Comparison of ENCODE assay signal across 11 cellular contexts in the genomic region with DNA sequence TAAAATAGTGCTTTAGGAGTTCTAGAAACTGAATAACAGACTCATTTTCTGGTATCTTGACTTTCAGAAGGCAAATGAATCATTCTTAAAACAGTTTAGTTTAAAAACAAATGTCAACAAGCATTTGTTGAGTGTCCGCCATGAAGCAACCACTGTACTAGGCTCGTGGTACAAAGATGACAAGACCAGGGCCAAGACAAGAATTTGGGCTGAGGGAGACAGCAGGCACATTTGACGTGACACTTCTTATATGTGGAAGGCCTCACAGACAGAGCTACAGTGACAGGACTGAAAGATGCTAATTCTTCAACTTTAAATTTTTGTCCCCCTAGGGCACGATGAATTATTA. TPM values are rescaled to one million over a fixed set of nuclear protein-coding genes. Genes with fewer than 3 reads are reported as not detected.
DNase-seq lines count a peak whose midpoint lies in the region; ATAC-seq and TF ChIP-seq lines count a peak whose summit lies in the region.
"Had no signal": no experiment of that assay in that cellular context is flagged by ENCODE, and none has a peak within 500 bp of the region (broad histone marks: within the 10 kb centered on the region; RNA-seq: fewer than 3 reads in every experiment).

No MANE protein-coding gene starts in this region.

- H3K4me3 Mint-ChIP-seq in activated CD8-positive, alpha-beta T cell treated with anti-CD3 and anti-CD28 coated beads, Interleukin-2, amount 10 ng/mL, durations not matched to agents 7 days and 5 days = no peak overlapping the region

- H3K23ac ChIP-seq in mesenchymal stem cell (ENCODE audit: low read length in 2 of 2) = no peak overlapping the region

- CTCF ChIA-PET in activated CD8-positive, alpha-beta T cell treated with anti-CD3 and anti-CD28 coated beads, Interleukin-2, amount 10 ng/mL, durations not matched to agents 7 days and 5 days (lab: Charles Lee) = interaction anchor here (0.6 to 10.0 kb wide), 49 partner anchors 9 to 384 kb away, joined by 3 to 183 read pairs (median 5); partner anchors contain the start of genes HMGCS1, NIM1K, TMEM267 and ZNF131
- CTCF ChIA-PET in RWPE1 (lab: Yijun Ruan, JAX) = interaction anchor here (0.6 to 1.2 kb wide), 4 partner anchors 9 to 198 kb away, joined by 3 to 5 read pairs (median 3); no protein-coding TSS in a partner anchor

- POLR2A ChIA-PET in activated CD8-positive, alpha-beta T cell treated with anti-CD3 and anti-CD28 coated beads, Interleukin-2, amount 10 ng/mL, durations not matched to agents 7 days and 5 days (lab: Charles Lee) = interaction anchor here (1.0 to 3.2 kb wide), 5 partner anchors 15 to 378 kb away, joined by 3 to 24 read pairs (median 7); partner anchors contain the start of genes TMEM267 and ZNF131
- POLR2A ChIA-PET in RWPE1 (lab: Yijun Ruan, JAX; ENCODE audit: low non-redundant PET) = no interaction called here

- WGBS in GM23248 (ENCODE audit: low coverage in 1 of 2, low lambda C conversion rate in 2 of 2, missing lambda C conversion rate in 2 of 2), 2 experiments = 35 to 38% methylated on average over 4 of the region's 4 CpGs
- 82% methylated on average over 4 of the region's 4 CpGs for WGBS in mesenchymal stem cell

- DNase-seq in AG20443 (ENCODE audit: low spot score) (peak; percentile 21), GM23248 (no peak), mesenchymal stem cell (no peak), GM13976 (ENCODE audit: low spot score) (no peak), RWPE1 (ENCODE audit: low spot score) (no peak), omental fat pad (ENCODE audit: low spot score) (no peak)
- no peak for DNase-seq in activated CD8-positive, alpha-beta T cell treated with anti-CD3 and anti-CD28 coated beads, Interleukin-2, amount 10 ng/mL, durations not matched to agents 7 days and 5 days

- no peaks in the 10 kb centered on the region for H3K36me3 Mint-ChIP-seq in activated CD8-positive, alpha-beta T cell treated with anti-CD3 and anti-CD28 coated beads, Interleukin-2, amount 10 ng/mL, durations not matched to agents 7 days and 5 days (ENCODE audit: low read depth)

- no peak overlapping the region for H2BK5ac ChIP-seq in mesenchymal stem cell (ENCODE audit: low read depth, low read length, poor library complexity, severe bottlenecking)

- H2BK12ac ChIP-seq in mesenchymal stem cell (ENCODE audit: low read length in 2 of 2) = no peak overlapping the region

- H3K9me3 ChIP-seq in GM23248 (ENCODE audit: low read depth) (no peaks in the 10 kb centered on the region), mesenchymal stem cell (ENCODE audit: control insufficient read depth, low read length) (no peaks in the 10 kb centered on the region)
- H3K9me3 ChIP-seq: thoracic aorta had no signal

- H3K27ac ChIP-seq in GM23248 = peak overlapping the region; percentile 80
- no peak overlapping the region for H3K27ac ChIP-seq in mesenchymal stem cell (ENCODE audit: low read length, poor library complexity, severe bottlenecking)
- no peak overlapping the region for H3K27ac ChIP-seq in RWPE1
- H3K27ac ChIP-seq: thoracic aorta, WERI-Rb-1 had no signal

- no peaks in the 10 kb centered on the region for H3K9me3 Mint-ChIP-seq in activated CD8-positive, alpha-beta T cell treated with anti-CD3 and anti-CD28 coated beads, Interleukin-2, amount 10 ng/mL, durations not matched to agents 7 days and 5 days (ENCODE audit: insufficient read depth)
- H3K9me3 Mint-ChIP-seq: nephron had no signal

- no peak overlapping the region for H4K8ac ChIP-seq in mesenchymal stem cell (ENCODE audit: low read length)

- peaks cover 49% of the 10 kb centered on the region for H3K4me1 Mint-ChIP-seq in activated CD8-positive, alpha-beta T cell treated with anti-CD3 and anti-CD28 coated beads, Interleukin-2, amount 10 ng/mL, durations not matched to agents 7 days and 5 days (ENCODE audit: low read depth)
- H3K4me1 Mint-ChIP-seq: nephron had no signal

- H4K20me1 ChIP-seq in GM23248 (ENCODE audit: insufficient read depth) = no peaks in the 10 kb centered on the region

- in situ Hi-C loops in GM23248 (cut with MboI) (no loop called here), GM13976 (cut with MboI; ENCODE audit: low sequenced_read_pairs, unreplicated experiment) (loop anchor here (10.0 kb wide), 1 partner anchor 279 kb away; no protein-coding TSS in a partner anchor)

- H3K4me1 ChIP-seq in GM23248 (ENCODE audit: insufficient read depth) (peaks cover 16% of the 10 kb centered on the region), mesenchymal stem cell (ENCODE audit: control insufficient read depth, insufficient read depth, low read depth, low read length) (peaks cover 4% of the 10 kb centered on the region)

- TF ChIP-seq CTCF in GM13976 (IDR thresholded peaks at IDR 0.05; ENCODE audit: borderline replicate concordance, control extremely low read depth, extremely low read depth, insufficient read depth, missing control alignments) (no peak), RWPE1 (conservative IDR thresholded peaks at IDR 0.05; ENCODE audit: low read depth) (no peak), omental fat pad (IDR thresholded peaks at IDR 0.05) (no peak)

- H2BK120ac ChIP-seq in mesenchymal stem cell (ENCODE audit: low read depth, low read length) = no peak overlapping the region

- H3K36me3 ChIP-seq in GM23248 (ENCODE audit: low read depth) (no peaks in the 10 kb centered on the region), mesenchymal stem cell (ENCODE audit: control insufficient read depth in 1 of 2, insufficient read depth in 2 of 2, low read depth in 1 of 2, low read length in 2 of 2) (no peaks in the 10 kb centered on the region)
- H3K36me3 ChIP-seq: thoracic aorta, WERI-Rb-1 had no signal

- peak overlapping the region; percentile 94 for H3K4me2 ChIP-seq in GM23248 (ENCODE audit: unreplicated experiment)
- H3K4me2 ChIP-seq in mesenchymal stem cell (ENCODE audit: low read length, poor library complexity, severe bottlenecking) = no peak overlapping the region

- peaks cover 2% of the 10 kb centered on the region for H3K79me1 ChIP-seq in mesenchymal stem cell (replicated peaks; ENCODE audit: low read length, poor library complexity, severe bottlenecking)

- no peak overlapping the region for H2AK5ac ChIP-seq in mesenchymal stem cell (ENCODE audit: low read length, severe bottlenecking)

- H3K18ac ChIP-seq in mesenchymal stem cell (ENCODE audit: low read depth in 1 of 2, low read length in 2 of 2) = no peak overlapping the region

- ATAC-seq in activated CD8-positive, alpha-beta T cell treated with anti-CD3 and anti-CD28 coated beads, Interleukin-2, amount 10 ng/mL, durations not matched to agents 7 days and 5 days = no peak
- no peak for ATAC-seq in HG02840 (IDR thresholded peaks at IDR 0.05; ENCODE audit: low FRiP score, unreplicated experiment)
- ATAC-seq in omental fat pad (ENCODE audit: low FRiP score) = no peak

- H3K4me3 ChIP-seq in GM23248 = peak overlapping the region; percentile 75
- H3K4me3 ChIP-seq in mesenchymal stem cell (ENCODE audit: insufficient read depth in 1 of 2, low read depth in 1 of 2, low read length in 2 of 2) = no peak overlapping the region

- peak overlapping the region; percentile 87 for H3K27ac Mint-ChIP-seq in activated CD8-positive, alpha-beta T cell treated with anti-CD3 and anti-CD28 coated beads, Interleukin-2, amount 10 ng/mL, durations not matched to agents 7 days and 5 days

- peak overlapping the region; percentile 76 for H3K9ac ChIP-seq in GM23248
- H3K9ac ChIP-seq in mesenchymal stem cell (ENCODE audit: low read length) = peak overlapping the region; percentile 68

- H4K91ac ChIP-seq in mesenchymal stem cell (ENCODE audit: low read length) = no peak overlapping the region

- H2AFZ ChIP-seq in GM23248 = peak overlapping the region; percentile 97
- no peak overlapping the region for H2AFZ ChIP-seq in mesenchymal stem cell (ENCODE audit: low read depth, low read length)

- H3K27me3 ChIP-seq in GM23248 (replicated peaks; ENCODE audit: insufficient read depth) (no peaks in the 10 kb centered on the region), mesenchymal stem cell (ENCODE audit: control insufficient read depth in 1 of 2, insufficient read depth in 1 of 2, low read length in 2 of 2) (no peaks in the 10 kb centered on the region)

- no peak overlapping the region for H3K4ac ChIP-seq in mesenchymal stem cell (ENCODE audit: low read depth in 1 of 2, low read length in 2 of 2)

- no peak overlapping the region for H2BK15ac ChIP-seq in mesenchymal stem cell (ENCODE audit: low read depth, poor library complexity, severe bottlenecking)

- H3K79me2 ChIP-seq in GM23248 (ENCODE audit: insufficient read depth) = no peaks in the 10 kb centered on the region

- no peaks in the 10 kb centered on the region for H3K27me3 Mint-ChIP-seq in activated CD8-positive, alpha-beta T cell treated with anti-CD3 and anti-CD28 coated beads, Interleukin-2, amount 10 ng/mL, durations not matched to agents 7 days and 5 days (ENCODE audit: low read depth)

- H3K9me2 ChIP-seq in GM23248 (ENCODE audit: insufficient read depth) = no peaks in the 10 kb centered on the region

- H3F3A ChIP-seq in GM23248 (ENCODE audit: insufficient read depth) = peaks cover 31% of the 10 kb centered on the region

- no peak overlapping the region for H3K14ac ChIP-seq in mesenchymal stem cell (ENCODE audit: low read length in 2 of 2)

RNA-seq across cellular contexts. Expression of gene ZNF131, which starts 14.4 kb away (rescaled TPM):
- 26.2 and 34.0 TPM in 2 replicates for total RNA-seq in GM23248 (2014; rRNA removed; shearing (Covaris generic))
- polyA plus RNA-seq in GM23248 (2016; fragmentation: Nextera tagmentation; extraction: Ambion mirVana) = 25.3 and 25.9 TPM in 2 replicates
- 10 to 100 TPM; 45.8 to 52.8 TPM for total RNA-seq in activated CD8-positive, alpha-beta T cell treated with anti-CD3 and anti-CD28 coated beads, Interleukin-2, amount 10 ng/mL, durations not matched to agents 7 days and 5 days
- polyA plus RNA-seq in mesenchymal stem cell (2013, experiment 1 of 2) = 27.1 TPM
- 24.9 TPM for polyA plus RNA-seq in mesenchymal stem cell (2013, experiment 2 of 2)
- total RNA-seq in omental fat pad = 10 to 100 TPM; 31.9 to 41.8 (median 35.3) TPM
